Comparison of ENCODE assay signal across 8 cellular contexts in genomic region chr2:231464576-231465540, GRCh38. TPM values are rescaled to one million over a fixed set of nuclear protein-coding genes. Genes with fewer than 3 reads are reported as not detected.
DNase-seq lines count a peak whose midpoint lies in the region; ATAC-seq, FAIRE-seq and TF ChIP-seq lines count a peak whose summit lies in the region.

No MANE protein-coding gene starts in this region.

- peak; percentile 99 for FAIRE-seq in GM12891 (lab: Jason Lieb, UNC)

- in situ Hi-C loops in KBM-7 (cut with MboI; ENCODE audit: low pct_unique_long_range_greater_than_20kb, low sequenced_read_pairs), result no loop called here

- ATAC-seq in HG02885 (IDR thresholded peaks at IDR 0.05; ENCODE audit: poor library complexity, unreplicated experiment) (peak; percentile 5), lower lobe of right lung (peak; percentile 98)

- H3K4me1 ChIP-seq in lower lobe of right lung, result peaks cover 32% of the 10 kb centered on the region

- no peaks in the 10 kb centered on the region for H3K27me3 ChIP-seq in dorsolateral prefrontal cortex
- H3K27me3 ChIP-seq in lower lobe of right lung (ENCODE audit: low read depth), result no peaks in the 10 kb centered on the region

- no peaks in the 10 kb centered on the region for H3K9me3 ChIP-seq in lower lobe of right lung

- TF ChIP-seq CTCF in dorsolateral prefrontal cortex (IDR thresholded peaks at IDR 0.05 in 54 of 56, conservative IDR thresholded peaks at IDR 0.05 in 2 of 56; ENCODE audit: low read depth in 1 of 56, partially characterized antibody in 56 of 56) (peak in 20 of 56 donors; percentile 1 to 48 (median 20)), lower lobe of right lung (IDR thresholded peaks at IDR 0.05) (no peak)

- peak overlapping the region; percentile 60 to 99 (median 92) for H3K27ac ChIP-seq in dorsolateral prefrontal cortex
- H3K27ac ChIP-seq in lower lobe of right lung, result peak overlapping the region; percentile 99

- peaks cover 35% of the 10 kb centered on the region for H3K36me3 ChIP-seq in lower lobe of right lung

- 0 out of 2 replicates have a peak, but pooled peaks have one; percentile 24 for TF ChIP-seq POLR2A in GM12891 (IDR thresholded peaks at IDR 0.05; ENCODE audit: low read depth, low read length)

- intact Hi-C loops in dorsolateral prefrontal cortex (cut with DNase I) (loop anchor here (2.0 to 5.0 kb wide), 3 partner anchors 48 to 92 kb away; no protein-coding TSS in a partner anchor), lower lobe of right lung (cut with DNase I) (no loop called here)

- H3K4me3 ChIP-seq in dorsolateral prefrontal cortex (peak overlapping the region; percentile 76 to 100 (median 93)), lower lobe of right lung (peak overlapping the region; percentile 97)

- peak; percentile 94 for DNase-seq in GM12891 (ENCODE audit: insufficient read length, low spot score)
- DNase-seq in NCI-H2227 treated with DMSO at 0.1 percent for 48 hours (lab: John Stamatoyannopoulos, UW), result peak; percentile 98
- DNase-seq in activated CD4-positive, alpha-beta T cell treated with anti-CD3 and anti-CD28 coated beads, Interleukin-2, amount 50 U/mL, for 48 hours, result peak; percentile 98 to 99
- DNase-seq in dorsolateral prefrontal cortex, result peak; percentile 95 to 98 (median 96)
- DNase-seq in lower lobe of right lung, result peak; percentile 98
- peak; percentile 96 to 99 (median 99) for DNase-seq in stimulated activated CD4-positive, alpha-beta T cell treated with anti-CD3 and anti-CD28 coated beads, TNF-alpha, amount 100 ng/mL, for 24 hours (ENCODE audit: low read depth in 3 of 3)
- DNase-seq in KBM-7, result no peak

TF ChIP-seq in GM12891, 5 proteins besides CTCF, POLR2A, EP300 and RAD21:
- 0 out of 2 replicates have a peak, but pooled peaks have one; percentile 4 for TF ChIP-seq SPI1 (IDR thresholded peaks at IDR 0.05; ENCODE audit: low read depth, low read length)
- TF ChIP-seq POLR2AphosphoS5 (IDR thresholded peaks at IDR 0.05; ENCODE audit: low read depth, low read length), result no peak

RNA-seq across cellular contexts. Expression of gene NCL, which starts 0.6 kb away (rescaled TPM):
- 341 TPM for polyA plus RNA-seq in GM12891 (2012; ENCODE audit: low read depth, missing spikeins)
- total RNA-seq in dorsolateral prefrontal cortex (100 to 1,000 TPM; 239 to 396 (median 335) TPM), lower lobe of right lung (295 TPM)
